24 cellular contexts compared by ENCODE assay signal in the genomic region with DNA sequence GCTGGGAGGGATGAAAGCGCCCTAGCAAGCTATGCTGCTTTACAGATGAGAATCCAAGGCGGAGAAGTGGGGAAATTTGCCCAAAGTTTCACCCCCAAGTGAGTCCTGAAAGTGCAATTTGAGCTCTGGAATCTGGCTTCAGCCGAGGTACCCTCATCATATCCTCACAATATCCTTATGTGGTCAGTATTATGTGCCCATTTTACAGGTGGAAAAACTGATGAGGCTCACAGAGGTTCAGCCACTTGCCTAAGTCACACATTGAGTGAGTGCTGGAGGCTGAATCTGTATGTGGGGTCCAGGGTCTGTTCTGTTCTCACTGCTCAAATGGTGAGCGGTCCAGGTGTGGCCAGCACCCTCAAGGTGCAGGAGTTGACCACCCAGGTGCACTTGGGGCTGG.
"Had no signal": no experiment of that assay in that cellular context is flagged by ENCODE, and none has a peak within 500 bp of the region (broad histone marks: within the 10 kb centered on the region; RNA-seq: fewer than 3 reads in every experiment).

No MANE protein-coding gene starts in this region.

- H3K27ac ChIP-seq: neural progenitor cell, neutrophil, pancreas, psoas muscle, stomach, thoracic aorta, thyroid gland, tibial nerve, upper lobe of left lung, vagina had no signal

- H3K9me3 ChIP-seq: neutrophil, pancreas, psoas muscle, stomach, thoracic aorta, thyroid gland, tibial nerve, upper lobe of left lung, vagina had no signal

- H3K27me3 ChIP-seq: neural progenitor cell, neutrophil, pancreas, thyroid gland, upper lobe of left lung, vagina had no signal

- H3K36me3 ChIP-seq: neural progenitor cell, neutrophil, pancreas, stomach, thoracic aorta, thyroid gland, tibial nerve, upper lobe of left lung, vagina had no signal

- H3K4me3 ChIP-seq: neural progenitor cell, pancreas, psoas muscle, stomach, thoracic aorta, thyroid gland, tibial nerve, upper lobe of left lung, vagina had no signal

- H3K4me1 ChIP-seq: neural progenitor cell, pancreas, psoas muscle, thyroid gland, tibial nerve, upper lobe of left lung, vagina had no signal

- FAIRE-seq: pancreas, small intestine had no signal

- DNase-seq: naive thymus-derived CD4-positive, alpha-beta T cell; natural killer cell; nucleus accumbens; pancreas; psoas muscle; right cardiac atrium; small intestine; stimulated activated CD4-positive, alpha-beta T cell treated with anti-CD3 and anti-CD28 coated beads, Interleukin-15, amount 100 ng/mL, for 24 hours; stimulated activated CD4-positive, alpha-beta T cell treated with anti-CD3 and anti-CD28 coated beads, Interleukin-2, amount 100 ng/mL, for 24 hours; stimulated activated CD4-positive, alpha-beta T cell treated with anti-CD3 and anti-CD28 coated beads, Interleukin-2, amount 100 ng/mL, for 48 hours; stimulated activated CD4-positive, alpha-beta T cell treated with anti-CD3 and anti-CD28 coated beads, Interleukin-4, amount 100 ng/mL, for 24 hours; stimulated activated naive B cell treated with anti-CD40 and anti-IgM and Interleukin-4, amounts not matched to agents 10 μg/mL and 1 μg/mL and 100 μg/mL, for 72 hours; stimulated activated naive CD4-positive, alpha-beta T cell treated with Interleukin-2 at 50 U/mL for 16 hours; stomach; thyroid gland; trophoblast cell; upper lobe of left lung had no signal

- ATAC-seq: naive thymus-derived CD4-positive, alpha-beta T cell; natural killer cell; right cardiac atrium; sciatic nerve; stimulated activated effector memory CD8-positive, alpha-beta T cell treated with anti-CD3 and anti-CD28 coated beads, Interleukin-12 subunit alpha, Interleukin-12 subunit beta, amount 100 ng/mL, for 72 hours; stimulated activated naive B cell treated with anti-CD40 and anti-IgM and Interleukin-4, amounts not matched to agents 10 μg/mL and 1 μg/mL and 100 μg/mL, for 72 hours had no signal

- H3K4me2 ChIP-seq: neural progenitor cell had no signal

- H2AFZ ChIP-seq: neural progenitor cell had no signal

- H3K9ac ChIP-seq: neural progenitor cell had no signal
